Comparison of ENCODE assay signal across 18 cellular contexts in genomic region chr2:97906309-97906708, GRCh38.
"Had no signal": no experiment of that assay in that cellular context is flagged by ENCODE, and none has a peak within 500 bp of the region (broad histone marks: within the 10 kb centered on the region; RNA-seq: fewer than 3 reads in every experiment).

No MANE protein-coding gene starts in this region.

- H3K4me3 ChIP-seq: ascending aorta, heart left ventricle, left ventricle myocardium inferior, ovary, stomach, thoracic aorta, vagina had no signal

- H3K27ac ChIP-seq: ascending aorta, heart left ventricle, left ventricle myocardium inferior, ovary, stomach, thoracic aorta, vagina had no signal

- H3K27me3 ChIP-seq: ascending aorta, heart left ventricle, ovary, stomach, vagina had no signal

- H3K9me3 ChIP-seq: ascending aorta, left ventricle myocardium inferior, ovary, stomach, thoracic aorta, vagina had no signal

- H3K4me1 ChIP-seq: ascending aorta, vagina had no signal

- H3K36me3 ChIP-seq: left ventricle myocardium inferior, ovary, vagina had no signal

- ATAC-seq: activated CD4-positive, alpha-beta T cell treated with anti-CD3 and anti-CD28 coated beads for 36 hours; activated naive CD8-positive, alpha-beta T cell treated with anti-CD3 and anti-CD28 coated beads, Interleukin-2, amount 50 U/mL, for 24 hours; activated T-cell treated with anti-CD3 and anti-CD28 coated beads, Interleukin-2, amount 50 U/mL, for 72 hours had no signal

- DNase-seq: activated CD4-positive, alpha-beta memory T cell treated with anti-CD3 and anti-CD28 coated beads, Interleukin-2, amount 10 ng/mL, durations not matched to agents 7 days and 5 days; activated CD4-positive, alpha-beta T cell treated with anti-CD3 and anti-CD28 coated beads for 36 hours; activated naive CD4-positive, alpha-beta T cell; activated naive CD8-positive, alpha-beta T cell treated with anti-CD3 and anti-CD28 coated beads, Interleukin-2, amount 50 U/mL, for 24 hours; activated T-cell treated with anti-CD3 and anti-CD28 coated beads, Interleukin-2, amount 50 U/mL, for 72 hours; effector memory CD4-positive, alpha-beta T cell; foreskin melanocyte; heart left ventricle; islet precursor cell; left ventricle myocardium inferior; mesendoderm; ovary; stimulated activated CD4-positive, alpha-beta T cell treated with anti-CD3 and anti-CD28 coated beads, Interleukin-15, amount 100 ng/mL, for 24 hours; stimulated activated CD4-positive, alpha-beta T cell treated with anti-CD3 and anti-CD28 coated beads, Interleukin-4, amount 100 ng/mL, for 24 hours; stomach had no signal
